Comparison of ENCODE assay signal across 1 cellular context in the genomic region with DNA sequence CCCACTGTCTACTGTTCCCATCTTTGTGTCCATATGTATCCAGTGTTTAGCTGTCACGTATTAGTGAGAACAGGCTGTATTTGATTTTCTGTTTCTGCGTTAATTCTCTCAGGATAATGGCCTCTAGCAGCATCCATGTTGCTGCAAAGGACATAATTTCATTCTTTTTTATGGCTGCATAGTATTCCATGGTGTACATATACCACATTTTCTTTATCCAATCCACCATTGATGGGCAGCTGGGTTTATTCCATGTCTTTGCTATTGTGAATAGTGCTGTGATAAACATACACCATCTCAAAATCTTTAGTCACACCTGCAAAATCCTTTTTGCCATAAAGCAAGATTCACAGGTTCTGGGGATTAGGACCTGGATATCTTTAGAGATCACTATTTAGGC.
TF ChIP-seq lines count a peak whose summit lies in the region.

No MANE protein-coding gene starts in this region.

TF ChIP-seq in HEK293, 187 proteins besides CTCF, POLR2A, EP300 and RAD21 (continued from another document):
- TF ChIP-seq ZNF580 (tag by site-specific recombination; IDR thresholded peaks at IDR 0.05) = 0 out of 2 replicates have a peak, but pooled peaks have one; percentile 50
